ENCODE assay signal across 9 cellular contexts in genomic region chr19:8341504-8341903, GRCh38. TPM values are rescaled to one million over a fixed set of nuclear protein-coding genes. Genes with fewer than 3 reads are reported as not detected.
A peak's percentile ranks its signal among the peaks of the same experiment; 100 is the strongest.
DNase-seq lines count a peak whose midpoint lies in the region; ATAC-seq, FAIRE-seq and TF ChIP-seq lines count a peak whose summit lies in the region.
"Not testable (repeated sequence)": the region's sequence is repeated elsewhere in the genome, so short reads cannot be mapped to it uniquely, and the experiment has no call there.
"Had no signal": no experiment of that assay in that cellular context is flagged by ENCODE, and none has a peak within 500 bp of the region (broad histone marks: within the 10 kb centered on the region; RNA-seq: fewer than 3 reads in every experiment).

No MANE protein-coding gene starts in this region.

- TF ChIP-seq EP300 in gastroesophageal sphincter (IDR thresholded peaks at IDR 0.05); HepG2 (IDR thresholded peaks at IDR 0.05; ENCODE audit: low read depth in 2 of 2, low read length in 2 of 2); HepG2 (CRISPR knock-in tag; IDR thresholded peaks at IDR 0.05; ENCODE audit: borderline replicate concordance): not testable (repeated sequence)

- FAIRE-seq in HepG2 (lab: Jason Lieb, UNC) = not testable (repeated sequence)

- H3K27me3 ChIP-seq in CD8-positive, alpha-beta T cell (ENCODE audit: insufficient read depth, low read length) = not testable (repeated sequence)
- H3K27me3 ChIP-seq in gastroesophageal sphincter (peaks cover 84% of the 10 kb centered on the region), HepG2 (ENCODE audit: control insufficient read depth in 1 of 2, insufficient read depth in 2 of 2, low read length in 2 of 2) (peaks cover 2 to 18% of the 10 kb centered on the region in 2 experiments; a peak in 3 of 5 replicates)

- peaks cover 13% of the 10 kb centered on the region for H3K4me1 ChIP-seq in CD8-positive, alpha-beta T cell (ENCODE audit: insufficient read depth, low read length)
- peaks cover 0 to 34% (median 9%) of the 10 kb centered on the region in 3 donors for H3K4me1 ChIP-seq in gastroesophageal sphincter
- peaks cover 56% of the 10 kb centered on the region for H3K4me1 ChIP-seq in HepG2 (ENCODE audit: insufficient read depth, low read length)

- BruUV-seq in HepG2 (replicated peaks; lab: Mats Ljungman, UMichigan) = not testable (repeated sequence)

- not testable (repeated sequence) for H3K4me3 ChIP-seq in CD8-positive, alpha-beta T cell (ENCODE audit: low read depth, low read length); HepG2 (replicated peaks in 1 of 3; ENCODE audit: insufficient read depth in 1 of 3, low read depth in 2 of 3, low read length in 3 of 3)
- H3K4me3 ChIP-seq in gastroesophageal sphincter = peak overlapping the region in 1 of 2 donors; percentile 62

- not testable (repeated sequence) for H2AFZ ChIP-seq in HepG2 (ENCODE audit: low read length)

- not testable (repeated sequence) for DNase-seq in CD8-positive, alpha-beta T cell; activated CD8-positive, alpha-beta T cell treated with anti-CD3 and anti-CD28 coated beads, Interleukin-2, amount 10 ng/mL, durations not matched to agents 7 days and 5 days; HepG2 (ENCODE audit: low spot score); natural killer cell; stimulated activated effector memory CD8-positive, alpha-beta T cell treated with anti-CD3 and anti-CD28 coated beads, Interleukin-12 subunit alpha, Interleukin-12 subunit beta, amount 100 ng/mL, for 72 hours (ENCODE audit: low spot score in 2 of 2)
- peak; percentile 9 for DNase-seq in dedifferentiated amniotic fluid mesenchymal stem cell (ENCODE audit: extremely low spot score)

- TF ChIP-seq CTCF in CD8-positive, alpha-beta T cell (IDR thresholded peaks at IDR 0.05); gastroesophageal sphincter (IDR thresholded peaks at IDR 0.05); HepG2 (CRISPR knock-in tag; IDR thresholded peaks at IDR 0.05); natural killer cell (IDR thresholded peaks at IDR 0.05): not testable (repeated sequence)

- not testable (repeated sequence) for H3K79me2 ChIP-seq in HepG2 (ENCODE audit: insufficient read depth, low read length)

- intact Hi-C loops in CD8-positive, alpha-beta T cell (cut with DNase I, micrococcal nuclease); natural killer cell (cut with micrococcal nuclease): not testable (repeated sequence)
- intact Hi-C loops in HepG2 (cut with micrococcal nuclease; ENCODE audit: unreplicated experiment) = loop anchor here (2.0 kb wide), 1 partner anchor 165 kb away; no protein-coding TSS in a partner anchor

- 98% methylated on average over 4 of the region's 4 CpGs; no CpG with 5 or more reads in 1 of the 2 donors for WGBS in gastroesophageal sphincter (ENCODE audit: low coverage in 1 of 2), 2 donors
- WGBS in HepG2 (ENCODE audit: low lambda C conversion rate) = 53% methylated on average over 4 of the region's 4 CpGs

- H3K9ac ChIP-seq in HepG2 (ENCODE audit: insufficient read depth, low read depth, low read length) = not testable (repeated sequence)

- not testable (repeated sequence) for H3K4me1 Mint-ChIP-seq in CD8-positive, alpha-beta T cell (ENCODE audit: low read depth)
- peaks cover 22% of the 10 kb centered on the region for H3K4me1 Mint-ChIP-seq in activated CD8-positive, alpha-beta T cell treated with anti-CD3 and anti-CD28 coated beads, Interleukin-2, amount 10 ng/mL, durations not matched to agents 7 days and 5 days (ENCODE audit: low read depth)
- peaks cover 12 to 23% of the 10 kb centered on the region in 2 donors for H3K4me1 Mint-ChIP-seq in natural killer cell
- peaks cover 17% of the 10 kb centered on the region for H3K4me1 Mint-ChIP-seq in stimulated activated effector memory CD8-positive, alpha-beta T cell treated with anti-CD3 and anti-CD28 coated beads, Interleukin-12 subunit alpha, Interleukin-12 subunit beta, amount 100 ng/mL, for 72 hours

- H3K27ac Mint-ChIP-seq in CD8-positive, alpha-beta T cell; activated CD8-positive, alpha-beta T cell treated with anti-CD3 and anti-CD28 coated beads, Interleukin-2, amount 10 ng/mL, durations not matched to agents 7 days and 5 days; stimulated activated effector memory CD8-positive, alpha-beta T cell treated with anti-CD3 and anti-CD28 coated beads, Interleukin-12 subunit alpha, Interleukin-12 subunit beta, amount 100 ng/mL, for 72 hours: not testable (repeated sequence)
- H3K27ac Mint-ChIP-seq in natural killer cell = peak overlapping the region; percentile 62 to 86

- TF ChIP-seq RAD21 in HepG2 (CRISPR knock-in tag; IDR thresholded peaks at IDR 0.05) = not testable (repeated sequence)

- H4K20me1 ChIP-seq in HepG2 (ENCODE audit: insufficient read depth, low read length) = not testable (repeated sequence)

- POLR2A ChIA-PET in CD8-positive, alpha-beta T cell (lab: Charles Lee) = interaction anchor here (0.6 to 1.7 kb wide), 2 partner anchors 12 to 20 kb away, joined by 3 to 5 read pairs; partner anchors contain the start of genes NDUFA7 and RPS28
- POLR2A ChIA-PET in activated CD8-positive, alpha-beta T cell treated with anti-CD3 and anti-CD28 coated beads, Interleukin-2, amount 10 ng/mL, durations not matched to agents 7 days and 5 days (lab: Charles Lee) = interaction anchor here (1.2 to 2.0 kb wide), 2 partner anchors 9 to 20 kb away, joined by 3 to 13 read pairs; partner anchors contain the start of genes NDUFA7 and RPS28
- POLR2A ChIA-PET in HepG2 (lab: Yijun Ruan, JAX) = interaction anchor here (1.3 to 2.0 kb wide), 5 partner anchors 16 to 45 kb away, joined by 4 to 8 read pairs (median 5); partner anchors contain the start of gene ANGPTL4

- not testable (repeated sequence) for H3K27ac ChIP-seq in CD8-positive, alpha-beta T cell (ENCODE audit: low read depth, low read length); HepG2 (ENCODE audit: extremely low read length, insufficient read depth, low read length)
- H3K27ac ChIP-seq in gastroesophageal sphincter = peak overlapping the region in 3 of 4 donors; percentile 83 to 86 (median 85)

- not testable (repeated sequence) for TF ChIP-seq POLR2A in gastroesophageal sphincter (IDR thresholded peaks at IDR 0.05); HepG2 (IDR thresholded peaks at IDR 0.05; ENCODE audit: insufficient read depth in 1 of 2, low read depth in 2 of 2, low read length in 2 of 2)

- H3K9me3 ChIP-seq in CD8-positive, alpha-beta T cell (ENCODE audit: low read length); gastroesophageal sphincter; HepG2 (ENCODE audit: low read length): not testable (repeated sequence)

- not testable (repeated sequence) for H3K9me3 Mint-ChIP-seq in CD8-positive, alpha-beta T cell; activated CD8-positive, alpha-beta T cell treated with anti-CD3 and anti-CD28 coated beads, Interleukin-2, amount 10 ng/mL, durations not matched to agents 7 days and 5 days (ENCODE audit: insufficient read depth); natural killer cell; stimulated activated effector memory CD8-positive, alpha-beta T cell treated with anti-CD3 and anti-CD28 coated beads, Interleukin-12 subunit alpha, Interleukin-12 subunit beta, amount 100 ng/mL, for 72 hours

- not testable (repeated sequence) for H3K4me2 ChIP-seq in HepG2 (ENCODE audit: low read depth, low read length)

- not testable (repeated sequence) for ATAC-seq in CD8-positive, alpha-beta T cell; activated CD8-positive, alpha-beta T cell treated with anti-CD3 and anti-CD28 coated beads, Interleukin-2, amount 10 ng/mL, durations not matched to agents 7 days and 5 days; gastroesophageal sphincter; HepG2; natural killer cell; stimulated activated effector memory CD8-positive, alpha-beta T cell treated with anti-CD3 and anti-CD28 coated beads, Interleukin-12 subunit alpha, Interleukin-12 subunit beta, amount 100 ng/mL, for 72 hours

- not testable (repeated sequence) for H3K36me3 Mint-ChIP-seq in CD8-positive, alpha-beta T cell; activated CD8-positive, alpha-beta T cell treated with anti-CD3 and anti-CD28 coated beads, Interleukin-2, amount 10 ng/mL, durations not matched to agents 7 days and 5 days (ENCODE audit: low read depth); natural killer cell; stimulated activated effector memory CD8-positive, alpha-beta T cell treated with anti-CD3 and anti-CD28 coated beads, Interleukin-12 subunit alpha, Interleukin-12 subunit beta, amount 100 ng/mL, for 72 hours

- H3K4me3 Mint-ChIP-seq in CD8-positive, alpha-beta T cell = peak overlapping the region; percentile 79
- peak overlapping the region; percentile 38 for H3K4me3 Mint-ChIP-seq in activated CD8-positive, alpha-beta T cell treated with anti-CD3 and anti-CD28 coated beads, Interleukin-2, amount 10 ng/mL, durations not matched to agents 7 days and 5 days
- H3K4me3 Mint-ChIP-seq in natural killer cell = peak overlapping the region; percentile 65
- peak overlapping the region; percentile 75 for H3K4me3 Mint-ChIP-seq in stimulated activated effector memory CD8-positive, alpha-beta T cell treated with anti-CD3 and anti-CD28 coated beads, Interleukin-12 subunit alpha, Interleukin-12 subunit beta, amount 100 ng/mL, for 72 hours

- in situ Hi-C loops in HepG2 (cut with HindIII; ENCODE audit: extremely low pct_ligation_motif_present, low pct_unique_long_range_greater_than_20kb) = not testable (repeated sequence)

- peaks cover 15% of the 10 kb centered on the region for H3K27me3 Mint-ChIP-seq in CD8-positive, alpha-beta T cell (ENCODE audit: low read depth)
- peaks cover 29% of the 10 kb centered on the region for H3K27me3 Mint-ChIP-seq in activated CD8-positive, alpha-beta T cell treated with anti-CD3 and anti-CD28 coated beads, Interleukin-2, amount 10 ng/mL, durations not matched to agents 7 days and 5 days (ENCODE audit: low read depth)
- not testable (repeated sequence) for H3K27me3 Mint-ChIP-seq in natural killer cell (ENCODE audit: low read depth in 2 of 2)

- CTCF ChIA-PET in CD8-positive, alpha-beta T cell (lab: Charles Lee) = interaction anchor here (1.2 to 3.9 kb wide), 3 partner anchors 10 to 17 kb away, joined by 3 to 18 read pairs (median 4); no protein-coding TSS in a partner anchor
- CTCF ChIA-PET in activated CD8-positive, alpha-beta T cell treated with anti-CD3 and anti-CD28 coated beads, Interleukin-2, amount 10 ng/mL, durations not matched to agents 7 days and 5 days (lab: Charles Lee) = interaction anchor here (0.8 to 5.8 kb wide), 4 partner anchors 13 to 110 kb away, joined by 3 to 46 read pairs (median 3); no protein-coding TSS in a partner anchor
- CTCF ChIA-PET in HepG2 (lab: Yijun Ruan, JAX; ENCODE audit: low intra/inter-chr PET ratio, low total read pairs) = interaction anchor here (0.8 kb wide), 1 partner anchor 12 kb away, joined by 3 read pairs; no protein-coding TSS in a partner anchor

- H3K36me3 ChIP-seq in CD8-positive, alpha-beta T cell (ENCODE audit: insufficient read depth, low read length); gastroesophageal sphincter; HepG2 (replicated peaks in 1 of 2; ENCODE audit: control insufficient read depth in 1 of 2, insufficient read depth in 2 of 2, low read length in 2 of 2): not testable (repeated sequence)

RNA-seq across cellular contexts. Expression of gene KANK3, which starts 1.6 kb away (rescaled TPM):
- 1 to 10 TPM in 1 of 2 experiments, under 1 TPM in 1; 0.78 to 1.4 TPM for total RNA-seq in CD8-positive, alpha-beta T cell
- total RNA-seq in activated CD8-positive, alpha-beta T cell treated with anti-CD3 and anti-CD28 coated beads, Interleukin-2, amount 10 ng/mL, durations not matched to agents 7 days and 5 days = 1 to 10 TPM; 3.4 to 3.5 TPM
- total RNA-seq in gastroesophageal sphincter (10 to 100 TPM in 3 of 4 donors, 1 to 10 TPM in 1; 9.8 to 22.3 (median 19.2) TPM), HepG2 (2016; rRNA removed; fragmentation: Illumina TruSeq; extraction: Trizol) (0.15 and 0.18 TPM in 2 replicates), natural killer cell (10 to 100 TPM in 1 of 3 donors, 1 to 10 TPM in 2; 5.7 to 16.9 (median 8.4) TPM)
- not detected in 2 replicates for total RNA-seq in HepG2 (2016; cell fraction: cytosol; rRNA removed; fragmentation: Illumina TruSeq; extraction: Trizol; ENCODE audit: low read depth)
- total RNA-seq in HepG2 (2016; cell fraction: insoluble cytoplasmic fraction; rRNA removed; fragmentation: Illumina TruSeq; extraction: Trizol) = 0.06 and 0.35 TPM in 2 replicates
- 0.07 and 0.28 TPM in 2 replicates for total RNA-seq in HepG2 (2016; cell fraction: membrane; rRNA removed; fragmentation: Illumina TruSeq; extraction: Trizol)
- 0.12 and 0.22 TPM in 2 replicates for total RNA-seq in HepG2 (2016; cell fraction: nucleus; rRNA removed; fragmentation: Illumina TruSeq; extraction: Trizol)
- polyA plus RNA-seq in HepG2 (2011; rRNA removed) = 0.20 and 0.73 TPM in 2 replicates
- polyA plus RNA-seq in HepG2 (2011; cell fraction: cytosol; rRNA removed) = 0.32 and 0.46 TPM in 2 replicates
- 1.5 and 1.8 TPM in 2 replicates for polyA plus RNA-seq in HepG2 (2011; cell fraction: nucleus; rRNA removed)
- polyA plus RNA-seq in HepG2 (2012) = 0.27 and 0.32 TPM in 2 replicates
- polyA plus RNA-seq in HepG2 (2016; cell fraction: cytosol; fragmentation: Illumina TruSeq; extraction: Trizol; ENCODE audit: low read depth) = not detected in 2 replicates
- 0.22 TPM in 1 of 2 replicates, not detected in the other for polyA plus RNA-seq in HepG2 (2016; cell fraction: insoluble cytoplasmic fraction; fragmentation: Illumina TruSeq; extraction: Trizol; ENCODE audit: low read depth)
- 0.12 TPM in 1 of 2 replicates, not detected in the other for polyA plus RNA-seq in HepG2 (2016; cell fraction: membrane; fragmentation: Illumina TruSeq; extraction: Trizol; ENCODE audit: low read depth)
- polyA plus RNA-seq in HepG2 (2016; cell fraction: nucleus; fragmentation: Illumina TruSeq; extraction: Trizol; ENCODE audit: insufficient read depth, low read depth) = 0.45 and 0.62 TPM in 2 replicates
- polyA minus RNA-seq in HepG2 (2011; rRNA and poly(A)+ RNA removed; ENCODE audit: low replicate concordance) = 0.32 TPM in 1 of 2 replicates, not detected in the other
- polyA minus RNA-seq in HepG2 (2011; cell fraction: cytosol; rRNA and poly(A)+ RNA removed) = not detected in 2 replicates
- 0.77 and 1.5 TPM in 2 replicates for polyA minus RNA-seq in HepG2 (2011; cell fraction: nucleus; rRNA and poly(A)+ RNA removed)
- total RNA-seq: IMR-90 had no signal
- polyA plus RNA-seq: GM23248 had no signal

RNA-seq across cellular contexts. Expression of gene RPS28, which starts 20.2 kb away (rescaled TPM):
- 1,000 to 10,000 TPM; 3,224 to 3,257 TPM for total RNA-seq in CD8-positive, alpha-beta T cell
- 1,000 to 10,000 TPM; 1,476 to 1,561 TPM for total RNA-seq in activated CD8-positive, alpha-beta T cell treated with anti-CD3 and anti-CD28 coated beads, Interleukin-2, amount 10 ng/mL, durations not matched to agents 7 days and 5 days
- total RNA-seq in gastroesophageal sphincter = 100 to 1,000 TPM; 172 to 357 (median 250) TPM
- total RNA-seq in HepG2 (2016; rRNA removed; fragmentation: Illumina TruSeq; extraction: Trizol) = 281 and 319 TPM in 2 replicates
- total RNA-seq in HepG2 (2016; cell fraction: cytosol; rRNA removed; fragmentation: Illumina TruSeq; extraction: Trizol; ENCODE audit: low read depth) = 424 and 447 TPM in 2 replicates
- 291 and 334 TPM in 2 replicates for total RNA-seq in HepG2 (2016; cell fraction: insoluble cytoplasmic fraction; rRNA removed; fragmentation: Illumina TruSeq; extraction: Trizol)
- total RNA-seq in HepG2 (2016; cell fraction: membrane; rRNA removed; fragmentation: Illumina TruSeq; extraction: Trizol) = 667 and 807 TPM in 2 replicates
- 139 and 147 TPM in 2 replicates for total RNA-seq in HepG2 (2016; cell fraction: nucleus; rRNA removed; fragmentation: Illumina TruSeq; extraction: Trizol)
- 521 and 545 TPM in 2 replicates for polyA plus RNA-seq in HepG2 (2011; rRNA removed)
- polyA plus RNA-seq in HepG2 (2011; cell fraction: cytosol; rRNA removed) = 604 and 791 TPM in 2 replicates
- polyA plus RNA-seq in HepG2 (2011; cell fraction: nucleus; rRNA removed) = 232 and 285 TPM in 2 replicates
- polyA plus RNA-seq in HepG2 (2012) = 1,428 and 2,679 TPM in 2 replicates
- 858 and 886 TPM in 2 replicates for polyA plus RNA-seq in HepG2 (2016; cell fraction: cytosol; fragmentation: Illumina TruSeq; extraction: Trizol; ENCODE audit: low read depth)
- 429 and 441 TPM in 2 replicates for polyA plus RNA-seq in HepG2 (2016; cell fraction: insoluble cytoplasmic fraction; fragmentation: Illumina TruSeq; extraction: Trizol; ENCODE audit: low read depth)
- polyA plus RNA-seq in HepG2 (2016; cell fraction: membrane; fragmentation: Illumina TruSeq; extraction: Trizol; ENCODE audit: low read depth) = 1,075 and 1,148 TPM in 2 replicates
- 346 and 368 TPM in 2 replicates for polyA plus RNA-seq in HepG2 (2016; cell fraction: nucleus; fragmentation: Illumina TruSeq; extraction: Trizol; ENCODE audit: insufficient read depth, low read depth)
- polyA minus RNA-seq in HepG2 (2011; rRNA and poly(A)+ RNA removed; ENCODE audit: low replicate concordance) = 312 and 362 TPM in 2 replicates
- 181 and 188 TPM in 2 replicates for polyA minus RNA-seq in HepG2 (2011; cell fraction: cytosol; rRNA and poly(A)+ RNA removed)
- 59.9 and 62.0 TPM in 2 replicates for polyA minus RNA-seq in HepG2 (2011; cell fraction: nucleus; rRNA and poly(A)+ RNA removed)
- total RNA-seq in natural killer cell = 1,000 to 10,000 TPM; 1,133 to 1,486 (median 1,403) TPM

RNA-seq across cellular contexts. Expression of gene NDUFA7, which starts 20.3 kb away (rescaled TPM):
- total RNA-seq in CD8-positive, alpha-beta T cell = 10 to 100 TPM; 19.8 to 28.9 TPM
- 10 to 100 TPM; 56.0 to 63.8 TPM for total RNA-seq in activated CD8-positive, alpha-beta T cell treated with anti-CD3 and anti-CD28 coated beads, Interleukin-2, amount 10 ng/mL, durations not matched to agents 7 days and 5 days
- total RNA-seq in gastroesophageal sphincter = 10 to 100 TPM; 14.5 to 48.3 (median 32.3) TPM
- total RNA-seq in HepG2 (2016; rRNA removed; fragmentation: Illumina TruSeq; extraction: Trizol) = 57.2 and 64.5 TPM in 2 replicates
- total RNA-seq in HepG2 (2016; cell fraction: cytosol; rRNA removed; fragmentation: Illumina TruSeq; extraction: Trizol; ENCODE audit: low read depth) = 20.0 and 25.8 TPM in 2 replicates
- 65.5 and 75.0 TPM in 2 replicates for total RNA-seq in HepG2 (2016; cell fraction: insoluble cytoplasmic fraction; rRNA removed; fragmentation: Illumina TruSeq; extraction: Trizol)
- 24.2 and 27.6 TPM in 2 replicates for total RNA-seq in HepG2 (2016; cell fraction: membrane; rRNA removed; fragmentation: Illumina TruSeq; extraction: Trizol)
- 26.5 and 38.1 TPM in 2 replicates for total RNA-seq in HepG2 (2016; cell fraction: nucleus; rRNA removed; fragmentation: Illumina TruSeq; extraction: Trizol)
- polyA plus RNA-seq in HepG2 (2011; rRNA removed) = 71.5 and 75.3 TPM in 2 replicates
- 56.6 and 79.4 TPM in 2 replicates for polyA plus RNA-seq in HepG2 (2011; cell fraction: cytosol; rRNA removed)
- 36.6 and 51.3 TPM in 2 replicates for polyA plus RNA-seq in HepG2 (2011; cell fraction: nucleus; rRNA removed)
- 50.0 and 50.9 TPM in 2 replicates for polyA plus RNA-seq in HepG2 (2012)
- 29.4 and 33.3 TPM in 2 replicates for polyA plus RNA-seq in HepG2 (2016; cell fraction: cytosol; fragmentation: Illumina TruSeq; extraction: Trizol; ENCODE audit: low read depth)
- polyA plus RNA-seq in HepG2 (2016; cell fraction: insoluble cytoplasmic fraction; fragmentation: Illumina TruSeq; extraction: Trizol; ENCODE audit: low read depth) = 101 and 102 TPM in 2 replicates
- polyA plus RNA-seq in HepG2 (2016; cell fraction: membrane; fragmentation: Illumina TruSeq; extraction: Trizol; ENCODE audit: low read depth) = 32.9 and 35.8 TPM in 2 replicates
- polyA plus RNA-seq in HepG2 (2016; cell fraction: nucleus; fragmentation: Illumina TruSeq; extraction: Trizol; ENCODE audit: insufficient read depth, low read depth) = 67.5 and 70.8 TPM in 2 replicates
- polyA minus RNA-seq in HepG2 (2011; rRNA and poly(A)+ RNA removed; ENCODE audit: low replicate concordance) = 160 and 193 TPM in 2 replicates
- 44.6 and 56.9 TPM in 2 replicates for polyA minus RNA-seq in HepG2 (2011; cell fraction: cytosol; rRNA and poly(A)+ RNA removed)
- 21.2 and 22.9 TPM in 2 replicates for polyA minus RNA-seq in HepG2 (2011; cell fraction: nucleus; rRNA and poly(A)+ RNA removed)
- 10 to 100 TPM; 19.3 to 28.5 (median 28.4) TPM for total RNA-seq in natural killer cell

RNA-seq across cellular contexts. Expression of gene ANGPTL4, which starts 22.5 kb away (rescaled TPM):
- not detected for total RNA-seq in CD8-positive, alpha-beta T cell
- not detected for total RNA-seq in activated CD8-positive, alpha-beta T cell treated with anti-CD3 and anti-CD28 coated beads, Interleukin-2, amount 10 ng/mL, durations not matched to agents 7 days and 5 days
- 10 to 100 TPM in 3 of 4 donors, 1 to 10 TPM in 1; 4.4 to 48.2 (median 19.4) TPM for total RNA-seq in gastroesophageal sphincter
- total RNA-seq in HepG2 (2016; rRNA removed; fragmentation: Illumina TruSeq; extraction: Trizol) = 0.20 and 0.80 TPM in 2 replicates
- total RNA-seq in HepG2 (2016; cell fraction: cytosol; rRNA removed; fragmentation: Illumina TruSeq; extraction: Trizol; ENCODE audit: low read depth) = 0.10 and 0.35 TPM in 2 replicates
- total RNA-seq in HepG2 (2016; cell fraction: insoluble cytoplasmic fraction; rRNA removed; fragmentation: Illumina TruSeq; extraction: Trizol) = 0.27 and 0.80 TPM in 2 replicates
- total RNA-seq in HepG2 (2016; cell fraction: membrane; rRNA removed; fragmentation: Illumina TruSeq; extraction: Trizol) = 0.48 and 0.71 TPM in 2 replicates
- total RNA-seq in HepG2 (2016; cell fraction: nucleus; rRNA removed; fragmentation: Illumina TruSeq; extraction: Trizol) = 0.78 and 1.6 TPM in 2 replicates
- 21.7 and 39.9 TPM in 2 replicates for polyA plus RNA-seq in HepG2 (2011; rRNA removed)
- polyA plus RNA-seq in HepG2 (2011; cell fraction: cytosol; rRNA removed) = 24.1 and 25.1 TPM in 2 replicates
- polyA plus RNA-seq in HepG2 (2011; cell fraction: nucleus; rRNA removed) = 62.7 and 74.1 TPM in 2 replicates
- 15.1 and 16.8 TPM in 2 replicates for polyA plus RNA-seq in HepG2 (2012)
- polyA plus RNA-seq in HepG2 (2016; cell fraction: cytosol; fragmentation: Illumina TruSeq; extraction: Trizol; ENCODE audit: low read depth) = 0.22 and 0.23 TPM in 2 replicates
- 0.29 and 0.58 TPM in 2 replicates for polyA plus RNA-seq in HepG2 (2016; cell fraction: insoluble cytoplasmic fraction; fragmentation: Illumina TruSeq; extraction: Trizol; ENCODE audit: low read depth)
- polyA plus RNA-seq in HepG2 (2016; cell fraction: membrane; fragmentation: Illumina TruSeq; extraction: Trizol; ENCODE audit: low read depth) = 0.19 TPM in 2 replicates
- 2.5 and 3.1 TPM in 2 replicates for polyA plus RNA-seq in HepG2 (2016; cell fraction: nucleus; fragmentation: Illumina TruSeq; extraction: Trizol; ENCODE audit: insufficient read depth, low read depth)
- polyA minus RNA-seq in HepG2 (2011; rRNA and poly(A)+ RNA removed; ENCODE audit: low replicate concordance) = 0.14 and 19.3 TPM in 2 replicates
- 14.2 and 17.5 TPM in 2 replicates for polyA minus RNA-seq in HepG2 (2011; cell fraction: cytosol; rRNA and poly(A)+ RNA removed)
- 14.4 and 18.8 TPM in 2 replicates for polyA minus RNA-seq in HepG2 (2011; cell fraction: nucleus; rRNA and poly(A)+ RNA removed)
- total RNA-seq in natural killer cell = not detected

RNA-seq across cellular contexts. Expression of gene CD320, which starts 33.3 kb away (rescaled TPM):
- total RNA-seq in CD8-positive, alpha-beta T cell = 10 to 100 TPM; 15.7 to 19.1 TPM
- 10 to 100 TPM; 54.6 to 55.0 TPM for total RNA-seq in activated CD8-positive, alpha-beta T cell treated with anti-CD3 and anti-CD28 coated beads, Interleukin-2, amount 10 ng/mL, durations not matched to agents 7 days and 5 days
- 10 to 100 TPM; 25.4 to 58.5 (median 40.8) TPM for total RNA-seq in gastroesophageal sphincter
- 44.4 and 99.9 TPM in 2 replicates for total RNA-seq in HepG2 (2016; rRNA removed; fragmentation: Illumina TruSeq; extraction: Trizol)
- total RNA-seq in HepG2 (2016; cell fraction: cytosol; rRNA removed; fragmentation: Illumina TruSeq; extraction: Trizol; ENCODE audit: low read depth) = 33.7 and 41.4 TPM in 2 replicates
- 38.7 and 105 TPM in 2 replicates for total RNA-seq in HepG2 (2016; cell fraction: insoluble cytoplasmic fraction; rRNA removed; fragmentation: Illumina TruSeq; extraction: Trizol)
- 46.2 and 54.2 TPM in 2 replicates for total RNA-seq in HepG2 (2016; cell fraction: membrane; rRNA removed; fragmentation: Illumina TruSeq; extraction: Trizol)
- total RNA-seq in HepG2 (2016; cell fraction: nucleus; rRNA removed; fragmentation: Illumina TruSeq; extraction: Trizol) = 71.9 and 97.9 TPM in 2 replicates
- polyA plus RNA-seq in HepG2 (2011; rRNA removed) = 79.9 and 83.1 TPM in 2 replicates
- 83.1 and 180 TPM in 2 replicates for polyA plus RNA-seq in HepG2 (2011; cell fraction: cytosol; rRNA removed)
- polyA plus RNA-seq in HepG2 (2011; cell fraction: nucleus; rRNA removed) = 74.5 and 85.3 TPM in 2 replicates
- 39.6 and 41.4 TPM in 2 replicates for polyA plus RNA-seq in HepG2 (2012)
- 44.2 and 49.5 TPM in 2 replicates for polyA plus RNA-seq in HepG2 (2016; cell fraction: cytosol; fragmentation: Illumina TruSeq; extraction: Trizol; ENCODE audit: low read depth)
- 44.8 and 52.3 TPM in 2 replicates for polyA plus RNA-seq in HepG2 (2016; cell fraction: insoluble cytoplasmic fraction; fragmentation: Illumina TruSeq; extraction: Trizol; ENCODE audit: low read depth)
- polyA plus RNA-seq in HepG2 (2016; cell fraction: membrane; fragmentation: Illumina TruSeq; extraction: Trizol; ENCODE audit: low read depth) = 41.2 and 46.0 TPM in 2 replicates
- 165 and 175 TPM in 2 replicates for polyA plus RNA-seq in HepG2 (2016; cell fraction: nucleus; fragmentation: Illumina TruSeq; extraction: Trizol; ENCODE audit: insufficient read depth, low read depth)
- polyA minus RNA-seq in HepG2 (2011; rRNA and poly(A)+ RNA removed; ENCODE audit: low replicate concordance) = 58.2 and 70.2 TPM in 2 replicates
- polyA minus RNA-seq in HepG2 (2011; cell fraction: cytosol; rRNA and poly(A)+ RNA removed) = 23.7 and 37.5 TPM in 2 replicates
- 8.4 and 8.7 TPM in 2 replicates for polyA minus RNA-seq in HepG2 (2011; cell fraction: nucleus; rRNA and poly(A)+ RNA removed)
- 10 to 100 TPM; 17.0 to 47.1 (median 38.7) TPM for total RNA-seq in natural killer cell
